10 cellular contexts compared by ENCODE assay signal in genomic region chr22:32249231-32249630, GRCh38. TPM values are rescaled to one million over a fixed set of nuclear protein-coding genes. Genes with fewer than 3 reads are reported as not detected.
"Had no signal": no experiment of that assay in that cellular context is flagged by ENCODE, and none has a peak within 500 bp of the region (broad histone marks: within the 10 kb centered on the region; RNA-seq: fewer than 3 reads in every experiment).

No MANE protein-coding gene starts in this region.

- H3K9ac ChIP-seq: GM23248 had no signal

- H2AFZ ChIP-seq: GM23248 had no signal

- H3K4me1 ChIP-seq: HAP-1 had no signal

- DNase-seq: GM23248, GOT3, H7, HFFc6 had no signal

- H3K4me3 ChIP-seq: GM23248, HAP-1 had no signal

- H3K27ac ChIP-seq: GM23248 had no signal

- ATAC-seq: HCT116 had no signal

- H3K36me3 ChIP-seq: HAP-1 had no signal

- H3K9me3 Mint-ChIP-seq: HFFc6 had no signal

- H3K27ac Mint-ChIP-seq: HFFc6, IgD-negative memory B cell had no signal

- H3K36me3 Mint-ChIP-seq: IgD-negative memory B cell had no signal

- H3K4me3 Mint-ChIP-seq: HFFc6, IgD-negative memory B cell had no signal

- FAIRE-seq: HTR-8/SVneo had no signal

- H3K4me1 Mint-ChIP-seq: IgD-negative memory B cell had no signal

- H3K9me3 ChIP-seq: HAP-1 had no signal

RNA-seq across cellular contexts. Expression of gene SLC5A4, which starts 5.9 kb away (rescaled TPM):
- total RNA-seq: GM23248, H7, HFFc6, HT-29 had no signal
- polyA plus RNA-seq: GM23248, IgD-negative memory B cell had no signal

RNA-seq across cellular contexts. Expression of gene RFPL2, which starts 44.4 kb away (rescaled TPM):
- total RNA-seq: GM23248, H4, HFFc6, HT-29 had no signal
- polyA plus RNA-seq: GM23248, IgD-negative memory B cell had no signal
